In genomic region chr6:26195376-26195923, GRCh38 we compare ENCODE assay signal across 8 cellular contexts.
DNase-seq lines count a peak whose midpoint lies in the region; TF ChIP-seq lines count a peak whose summit lies in the region.

No MANE protein-coding gene starts in this region.

- CTCF ChIA-PET in Caco-2 (lab: Charles Lee) = no interaction called here

- peak overlapping the region; percentile 87 to 99 for H3K9ac ChIP-seq in colonic mucosa (ENCODE audit: low read depth in 2 of 2, low read length in 2 of 2)

- H3K27ac Mint-ChIP-seq in Caco-2 (ENCODE audit: unreplicated experiment) = peak overlapping the region; percentile 99

- TF ChIP-seq CTCF in Caco-2 (IDR thresholded peaks at IDR 0.05; ENCODE audit: insufficient read depth in 1 of 2, low read depth in 1 of 2, low read length in 1 of 2, severe bottlenecking in 1 of 2, unreplicated experiment in 1 of 2) (no peak), colonic mucosa (IDR thresholded peaks at IDR 0.05) (no peak)

- H3K36me3 ChIP-seq in Caco-2 (ENCODE audit: control insufficient read depth, insufficient read depth, low read length) = no peaks in the 10 kb centered on the region
- H3K36me3 ChIP-seq in colonic mucosa = no peaks in the 10 kb centered on the region

- H3K4me3 Mint-ChIP-seq in Caco-2 (ENCODE audit: unreplicated experiment) = peak overlapping the region; percentile 87

- peak overlapping the region; percentile 63 for H3K4me3 ChIP-seq in Caco-2 (ENCODE audit: low read depth, low read length)
- H3K4me3 ChIP-seq in colonic mucosa = peak overlapping the region; percentile 47

- no peaks in the 10 kb centered on the region for H3K9me3 Mint-ChIP-seq in Caco-2 (ENCODE audit: unreplicated experiment)

- H3K36me3 Mint-ChIP-seq in Caco-2 (ENCODE audit: insufficient read depth, unreplicated experiment) = peaks cover 75% of the 10 kb centered on the region

- DNase-seq in Caco-2 (peak; percentile 83 to 89), H4 (ENCODE audit: low spot score) (peak; percentile 89), NCI-H2227 (lab: John Stamatoyannopoulos, UW; ENCODE audit: unreplicated experiment) (peak; percentile 90), colonic mucosa (peak; percentile 94), kidney glomerular epithelial cell (lab: John Stamatoyannopoulos, UW) (peak; percentile 79), NCI-H345 treated with DMSO at 0.1 percent for 48 hours (lab: John Stamatoyannopoulos, UW; ENCODE audit: unreplicated experiment) (no peak)
- peak; percentile 87 for DNase-seq in activated CD4-positive, alpha-beta T cell treated with anti-CD3 and anti-CD28 coated beads for 48 hours
- DNase-seq in stimulated activated CD4-positive, alpha-beta T cell treated with anti-CD3 and anti-CD28 coated beads, Interleukin-15, amount 100 ng/mL, for 24 hours = peak; percentile 86

- no peaks in the 10 kb centered on the region for H3K9me3 ChIP-seq in Caco-2
- no peaks in the 10 kb centered on the region for H3K9me3 ChIP-seq in colonic mucosa

- H3K27ac ChIP-seq in colonic mucosa = peak overlapping the region; percentile 99

- no TSS peak for BruUV-seq in Caco-2 (replicated peaks; lab: Mats Ljungman, UMichigan)

- H3K27me3 ChIP-seq in Caco-2 (replicated peaks; ENCODE audit: control insufficient read depth, insufficient read depth, low read length) (no peaks in the 10 kb centered on the region), colonic mucosa (no peaks in the 10 kb centered on the region)

- intact Hi-C loops in Caco-2 (cut with micrococcal nuclease; ENCODE audit: unreplicated experiment) = loop anchor here (5.0 kb wide), 5 partner anchors 77 to 1697 kb away; a partner anchor contains a TSS
- intact Hi-C loops in colonic mucosa (cut with DNase I) = loop anchor here (5.0 kb wide), 1 partner anchor 38 kb away; a partner anchor contains a TSS

- peaks cover 3% of the 10 kb centered on the region for H3K27me3 Mint-ChIP-seq in Caco-2 (ENCODE audit: insufficient read depth, unreplicated experiment)

- H3K4me1 Mint-ChIP-seq in Caco-2 (ENCODE audit: low read depth, unreplicated experiment) = peaks cover 27% of the 10 kb centered on the region

- POLR2A ChIA-PET in Caco-2 (lab: Charles Lee) = interaction anchor here (0.6 to 7.6 kb wide), 13 partner anchors 9 to 1671 kb away, joined by 3 to 142 read pairs (median 8); a partner anchor contains a TSS

- no peaks in the 10 kb centered on the region; the same call in 1 of the 2 replicates for H3K4me1 ChIP-seq in Caco-2
- H3K4me1 ChIP-seq in colonic mucosa = no peaks in the 10 kb centered on the region
